In genomic region chr3:79810101-79810500, GRCh38 we compare ENCODE assay signal across 24 cellular contexts.
"Had no signal": no experiment of that assay in that cellular context is flagged by ENCODE, and none has a peak within 500 bp of the region (broad histone marks: within the 10 kb centered on the region; RNA-seq: fewer than 3 reads in every experiment).

No MANE protein-coding gene starts in this region.

- H3K27ac Mint-ChIP-seq: activated CD4-positive, alpha-beta T cell treated with anti-CD3 and anti-CD28 coated beads, Interleukin-2, amount 10 ng/mL, durations not matched to agents 24 days and 14 days; activated CD8-positive, alpha-beta T cell treated with anti-CD3 and anti-CD28 coated beads, Interleukin-2, amount 10 ng/mL, durations not matched to agents 7 days and 5 days; activated naive CD4-positive, alpha-beta T cell treated with anti-CD3 and anti-CD28 coated beads for 36 hours; activated naive CD4-positive, alpha-beta T cell treated with anti-CD3 and anti-CD28 coated beads, Interleukin-2, amount 50 U/mL, for 72 hours; activated T-cell treated with anti-CD3 and anti-CD28 coated beads, Interleukin-2, amount 50 U/mL, for 24 hours; activated T-helper 1 cell treated with anti-CD3 and anti-CD28 coated beads, Interleukin-12 subunit alpha, Interleukin-12 subunit beta, Interleukin-2, Interleukin-4 antibody, amounts not matched to agents 30 ng/mL and 10 ng/mL and 1 ng/mL, durations not matched to agents 14 hours and 24 hours and 36 hours had no signal

- H3K9me3 Mint-ChIP-seq: activated CD4-positive, alpha-beta T cell treated with anti-CD3 and anti-CD28 coated beads, Interleukin-2, amount 10 ng/mL, durations not matched to agents 24 days and 14 days had no signal

- H3K4me1 Mint-ChIP-seq: activated CD4-positive, alpha-beta T cell treated with anti-CD3 and anti-CD28 coated beads, Interleukin-2, amount 10 ng/mL, durations not matched to agents 24 days and 14 days had no signal

- DNase-seq: activated CD4-positive, alpha-beta T cell treated with anti-CD3 and anti-CD28 coated beads, Interleukin-2, amount 10 ng/mL, durations not matched to agents 24 days and 14 days; activated CD4-positive, alpha-beta T cell treated with anti-CD3 and anti-CD28 coated beads, Interleukin-2, amount 50 U/mL, for 48 hours; activated CD8-positive, alpha-beta T cell treated with anti-CD3 and anti-CD28 coated beads, Interleukin-2, amount 10 ng/mL, durations not matched to agents 7 days and 5 days; activated gamma-delta T cell treated with Interleukin-2 at 50 U/mL for 16 hours; activated naive CD4-positive, alpha-beta T cell treated with anti-CD3 and anti-CD28 coated beads for 36 hours; activated T-cell treated with anti-CD3 and anti-CD28 coated beads, Interleukin-2, amount 50 U/mL, for 24 hours; adrenal gland; body of pancreas; NCI-H1092 treated with DMSO at 0.1 percent for 48 hours; NCI-H1417 treated with DMSO at 0.1 percent for 48 hours; NCI-H187 treated with DMSO at 0.1 percent for 48 hours; NCI-H2081; NCI-H226; NCI-H446 treated with DMSO at 0.1 percent for 48 hours; NCI-H524; NCI-H69; NCI-H82; Peyer's patch; RPMI8226; SHP77 treated with DMSO at 0.1 percent for 48 hours; T1000; WERI-Rb-1 had no signal

- H3K27me3 Mint-ChIP-seq: activated CD4-positive, alpha-beta T cell treated with anti-CD3 and anti-CD28 coated beads, Interleukin-2, amount 10 ng/mL, durations not matched to agents 24 days and 14 days; activated T-cell treated with anti-CD3 and anti-CD28 coated beads, Interleukin-2, amount 50 U/mL, for 24 hours had no signal

- H3K4me3 Mint-ChIP-seq: activated CD4-positive, alpha-beta T cell treated with anti-CD3 and anti-CD28 coated beads, Interleukin-2, amount 10 ng/mL, durations not matched to agents 24 days and 14 days; activated CD8-positive, alpha-beta T cell treated with anti-CD3 and anti-CD28 coated beads, Interleukin-2, amount 10 ng/mL, durations not matched to agents 7 days and 5 days; activated naive CD4-positive, alpha-beta T cell treated with anti-CD3 and anti-CD28 coated beads for 36 hours; activated T-cell treated with anti-CD3 and anti-CD28 coated beads, Interleukin-2, amount 50 U/mL, for 24 hours; activated T-helper 1 cell treated with anti-CD3 and anti-CD28 coated beads, Interleukin-12 subunit alpha, Interleukin-12 subunit beta, Interleukin-2, Interleukin-4 antibody, amounts not matched to agents 30 ng/mL and 10 ng/mL and 1 ng/mL, durations not matched to agents 14 hours and 24 hours and 36 hours had no signal
